In the genomic region with DNA sequence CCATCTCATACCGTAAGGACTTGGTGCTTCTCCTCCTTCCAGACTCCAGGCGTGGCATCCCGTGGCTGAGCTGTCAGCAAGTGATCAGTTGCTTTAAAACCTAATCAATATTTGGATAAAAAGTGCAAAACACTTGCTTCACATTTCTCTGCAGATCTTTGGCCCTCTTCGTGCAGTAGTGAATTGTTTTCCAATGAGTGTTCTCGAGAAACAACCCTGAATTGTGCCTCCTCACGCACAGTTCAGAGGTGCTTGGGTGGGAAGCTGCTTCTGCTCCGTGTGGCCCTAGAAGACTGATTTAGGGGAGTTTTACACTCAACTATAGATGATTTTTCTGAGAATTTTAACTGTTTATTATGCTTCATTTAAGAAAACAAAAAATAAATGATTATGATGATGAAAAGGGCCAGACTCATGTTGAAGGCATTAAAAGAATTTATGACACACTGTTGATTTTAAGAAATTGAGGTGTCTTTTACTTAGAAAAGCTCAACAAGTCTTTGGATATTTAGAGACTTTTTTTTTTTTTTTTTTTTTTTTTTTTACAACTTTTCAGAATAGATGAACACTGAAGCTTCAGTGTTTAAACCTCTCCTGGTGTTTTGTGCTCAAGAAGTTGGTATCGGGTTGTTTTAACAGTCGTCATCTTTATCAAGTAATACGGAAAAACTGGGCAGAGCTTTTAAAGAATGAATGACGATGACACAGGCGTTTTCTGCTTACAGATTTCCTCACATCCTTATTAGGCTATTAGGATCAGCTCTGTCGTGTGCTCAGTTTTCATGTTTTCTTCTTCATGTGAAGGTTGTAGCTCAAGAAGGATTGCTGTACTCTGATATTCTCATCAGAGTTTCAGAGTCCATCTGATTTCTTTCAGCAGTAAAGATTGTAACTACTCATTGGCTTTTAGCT, we compare ENCODE assay signal across 13 cellular contexts. TPM values are rescaled to one million over a fixed set of nuclear protein-coding genes. Genes with fewer than 3 reads are reported as not detected.
DNase-seq lines count a peak whose midpoint lies in the region; ATAC-seq, FAIRE-seq and TF ChIP-seq lines count a peak whose summit lies in the region.
"Had no signal": no experiment of that assay in that cellular context is flagged by ENCODE, and none has a peak within 500 bp of the region (broad histone marks: within the 10 kb centered on the region; RNA-seq: fewer than 3 reads in every experiment).

No MANE protein-coding gene starts in this region.

- no peak overlapping the region for H3K4me3 Mint-ChIP-seq in activated CD4-positive, alpha-beta T cell treated with anti-CD3 and anti-CD28 coated beads for 36 hours
- H3K4me3 Mint-ChIP-seq: natural killer cell had no signal

- no peaks in the 10 kb centered on the region for H4K20me1 ChIP-seq in GM23248 (ENCODE audit: insufficient read depth)

- peaks cover 28% of the 10 kb centered on the region for H3F3A ChIP-seq in GM23248 (ENCODE audit: insufficient read depth)

- peaks cover 57% of the 10 kb centered on the region for H3K36me3 Mint-ChIP-seq in activated CD4-positive, alpha-beta T cell treated with anti-CD3 and anti-CD28 coated beads for 36 hours (ENCODE audit: low read depth)

- H3K9me3 Mint-ChIP-seq in activated CD4-positive, alpha-beta T cell treated with anti-CD3 and anti-CD28 coated beads for 36 hours (ENCODE audit: low read depth) = no peaks in the 10 kb centered on the region
- H3K9me3 Mint-ChIP-seq: natural killer cell had no signal

- H3K4me3 ChIP-seq in GM23248 (no peak overlapping the region), bronchial epithelial cell (ENCODE audit: low read depth, low read length) (no peak overlapping the region), stomach smooth muscle (ENCODE audit: low read length in 2 of 2) (no peak overlapping the region)
- H3K4me3 ChIP-seq: thyroid gland had no signal

- ATAC-seq in HG03135 (IDR thresholded peaks at IDR 0.05; ENCODE audit: unreplicated experiment) (no peak), HG03196 (IDR thresholded peaks at IDR 0.05; ENCODE audit: unreplicated experiment) (no peak), GM21381 (IDR thresholded peaks at IDR 0.05; ENCODE audit: unreplicated experiment) (no peak)
- no peak for ATAC-seq in activated CD4-positive, alpha-beta T cell treated with anti-CD3 and anti-CD28 coated beads for 36 hours
- ATAC-seq: natural killer cell had no signal

- DNase-seq in GM23248 (peak; percentile 73), bronchial epithelial cell (ENCODE audit: low read depth) (peak; percentile 30)
- no peak for DNase-seq in activated CD4-positive, alpha-beta T cell treated with anti-CD3 and anti-CD28 coated beads for 36 hours
- DNase-seq: natural killer cell; stimulated activated CD4-positive, alpha-beta T cell treated with anti-CD3 and anti-CD28 coated beads, Interleukin-2, amount 100 ng/mL, for 48 hours; thyroid gland had no signal

- no peak for TF ChIP-seq CTCF in bronchial epithelial cell (IDR thresholded peaks at IDR 0.05; ENCODE audit: insufficient read depth, low read length, severe bottlenecking)

- peaks cover 26% of the 10 kb centered on the region for H3K79me2 ChIP-seq in GM23248 (ENCODE audit: insufficient read depth)

- H3K9me3 ChIP-seq in GM23248 (ENCODE audit: low read depth) (no peaks in the 10 kb centered on the region), stomach smooth muscle (ENCODE audit: control insufficient read depth in 2 of 2, low read length in 2 of 2) (no peaks in the 10 kb centered on the region)
- H3K9me3 ChIP-seq: thyroid gland had no signal

- H3K27me3 Mint-ChIP-seq in activated CD4-positive, alpha-beta T cell treated with anti-CD3 and anti-CD28 coated beads for 36 hours = no peaks in the 10 kb centered on the region

- no peak overlapping the region for H3K27ac Mint-ChIP-seq in activated CD4-positive, alpha-beta T cell treated with anti-CD3 and anti-CD28 coated beads for 36 hours
- H3K27ac Mint-ChIP-seq: natural killer cell had no signal

- no peak overlapping the region for H2AFZ ChIP-seq in GM23248

- no peaks in the 10 kb centered on the region for H3K9me2 ChIP-seq in GM23248 (ENCODE audit: insufficient read depth)

- H3K4me1 ChIP-seq in GM23248 (ENCODE audit: insufficient read depth) (peaks cover 25% of the 10 kb centered on the region), stomach smooth muscle (ENCODE audit: control insufficient read depth, insufficient read depth, low read length) (peaks cover 26% of the 10 kb centered on the region)
- H3K4me1 ChIP-seq: thyroid gland had no signal

- intact Hi-C loops in activated CD4-positive, alpha-beta T cell treated with anti-CD3 and anti-CD28 coated beads for 36 hours (cut with DNase I, micrococcal nuclease) = no loop called here

- H3K9ac ChIP-seq in GM23248 (peak overlapping the region; percentile 28), stomach smooth muscle (ENCODE audit: low read length in 2 of 2) (no peak overlapping the region)

- no peak for FAIRE-seq in bronchial epithelial cell (lab: Jason Lieb, UNC)

- H3K36me3 ChIP-seq in GM23248 (ENCODE audit: low read depth) (peaks cover 29% of the 10 kb centered on the region), bronchial epithelial cell (ENCODE audit: control insufficient read depth, insufficient read depth, low read length) (peaks cover 13% of the 10 kb centered on the region), stomach smooth muscle (ENCODE audit: control insufficient read depth in 2 of 2, insufficient read depth in 2 of 2, low read length in 2 of 2) (peaks cover 24 to 46% of the 10 kb centered on the region in 2 donors)

- H3K4me1 Mint-ChIP-seq in activated CD4-positive, alpha-beta T cell treated with anti-CD3 and anti-CD28 coated beads for 36 hours = peaks cover 9% of the 10 kb centered on the region
- H3K4me1 Mint-ChIP-seq: natural killer cell had no signal

- H3K27ac ChIP-seq in GM23248 = peak overlapping the region; percentile 71
- H3K27ac ChIP-seq in layer of hippocampus (ENCODE audit: low read depth, low read length) = peak overlapping the region; percentile 16
- H3K27ac ChIP-seq in stomach smooth muscle (ENCODE audit: low read length) = peak overlapping the region; percentile 86
- H3K27ac ChIP-seq: thyroid gland had no signal

- POLR2A ChIA-PET in activated CD4-positive, alpha-beta T cell treated with anti-CD3 and anti-CD28 coated beads for 36 hours (lab: Charles Lee) = interaction anchor here (0.6 kb wide), 2 partner anchors 16 to 24 kb away, joined by 3 to 4 read pairs; no protein-coding TSS in a partner anchor

- H3K4me2 ChIP-seq in GM23248 (ENCODE audit: unreplicated experiment) = peak overlapping the region; percentile 69

- in situ Hi-C loops in GM23248 (cut with MboI) = no loop called here

- 67 to 69% methylated on average over 13 of the region's 13 CpGs for WGBS in GM23248 (ENCODE audit: low coverage in 1 of 2, low lambda C conversion rate in 2 of 2, missing lambda C conversion rate in 2 of 2), 2 experiments

- H3K27me3 ChIP-seq in GM23248 (replicated peaks; ENCODE audit: insufficient read depth) = no peaks in the 10 kb centered on the region
- H3K27me3 ChIP-seq in bronchial epithelial cell (ENCODE audit: control insufficient read depth, insufficient read depth, low read length) = no peaks in the 10 kb centered on the region
- H3K27me3 ChIP-seq in layer of hippocampus (ENCODE audit: control insufficient read depth, insufficient read depth, low read length) = no peaks in the 10 kb centered on the region
- H3K27me3 ChIP-seq in stomach smooth muscle (ENCODE audit: control insufficient read depth in 1 of 2, insufficient read depth in 2 of 2, low read length in 2 of 2) = no peaks in the 10 kb centered on the region
- H3K27me3 ChIP-seq: thyroid gland had no signal

- CTCF ChIA-PET in activated CD4-positive, alpha-beta T cell treated with anti-CD3 and anti-CD28 coated beads for 36 hours (lab: Charles Lee) = interaction anchor here (0.9 kb wide), 1 partner anchor 213 kb away, joined by 4 read pairs; no protein-coding TSS in a partner anchor

RNA-seq across cellular contexts. Expression of a gene that starts 39.5 kb away (rescaled TPM):
- not detected in 2 replicates for total RNA-seq in GM23248 (2014; rRNA removed; shearing (Covaris generic))
- polyA plus RNA-seq in GM23248 (2016; fragmentation: Nextera tagmentation; extraction: Ambion mirVana) = 0.75 TPM in 1 of 2 replicates, not detected in the other
- not detected in 2 replicates for total RNA-seq in bronchial epithelial cell
- total RNA-seq in activated CD4-positive, alpha-beta T cell treated with anti-CD3 and anti-CD28 coated beads for 36 hours = under 1 TPM; 0.30 to 0.46 TPM
- total RNA-seq: activated CD8-positive, alpha-beta memory T cell treated with anti-CD3 and anti-CD28 coated beads for 36 hours; H4; natural killer cell; thyroid gland had no signal

Comparison
In these comparisons a context has a peak if more than half of its experiments do, and no peak if none do; other contexts are left out.
1. H3K27ac ChIP-seq: peak in every context shown above with its lines; median percentile 86 in stomach smooth muscle; 71 in GM23248; 16 in layer of hippocampus.